In genomic region chr2:28752608-28752984, GRCh38 we compare ENCODE assay signal across 8 cellular contexts. TPM values are rescaled to one million over a fixed set of nuclear protein-coding genes. Genes with fewer than 3 reads are reported as not detected.
A peak's percentile ranks its signal among the peaks of the same experiment; 100 is the strongest.
DNase-seq lines count a peak whose midpoint lies in the region; ATAC-seq and TF ChIP-seq lines count a peak whose summit lies in the region.

No MANE protein-coding gene starts in this region.

- H3F3A ChIP-seq in MM.1S (ENCODE audit: insufficient read depth, low read length): peaks cover 15% of the 10 kb centered on the region

- H3K27me3 ChIP-seq in Caco-2 (replicated peaks; ENCODE audit: control insufficient read depth, insufficient read depth, low read length): no peaks in the 10 kb centered on the region
- no peaks in the 10 kb centered on the region for H3K27me3 ChIP-seq in MM.1S (replicated peaks; ENCODE audit: insufficient read depth, low read length)
- no peaks in the 10 kb centered on the region for H3K27me3 ChIP-seq in dorsolateral prefrontal cortex

- ATAC-seq in natural killer cell (no peak), GM19351 (IDR thresholded peaks at IDR 0.05; ENCODE audit: unreplicated experiment) (no peak), GM19035 (IDR thresholded peaks at IDR 0.05; ENCODE audit: unreplicated experiment) (no peak)

- BruUV-seq in Caco-2 (replicated peaks; lab: Mats Ljungman, UMichigan): no TSS peak

- no peak overlapping the region for H2AFZ ChIP-seq in MM.1S (ENCODE audit: low read length)

- no peaks in the 10 kb centered on the region for H3K9me2 ChIP-seq in MM.1S (replicated peaks; ENCODE audit: insufficient read depth, low read length)

- H3K27ac ChIP-seq in MM.1S (ENCODE audit: low read length) (peak overlapping the region; percentile 96), dorsolateral prefrontal cortex (peak overlapping the region; percentile 89 to 100 (median 99))

- H3K36me3 ChIP-seq in Caco-2 (ENCODE audit: control insufficient read depth, insufficient read depth, low read length) (no peaks in the 10 kb centered on the region; the same call in 1 of the 2 replicates), MM.1S (replicated peaks; ENCODE audit: insufficient read depth, low read length) (no peaks in the 10 kb centered on the region)

- H3K36me3 Mint-ChIP-seq in Caco-2 (ENCODE audit: insufficient read depth, unreplicated experiment) (peaks cover 37% of the 10 kb centered on the region), natural killer cell (no peaks in the 10 kb centered on the region)

- CTCF ChIA-PET in Caco-2 (lab: Charles Lee): interaction anchor here (1.0 to 2.3 kb wide), 6 partner anchors 68 to 184 kb away, joined by 3 to 40 read pairs (median 6); no protein-coding TSS in a partner anchor

- H3K4me3 ChIP-seq in Caco-2 (ENCODE audit: low read depth, low read length): peak overlapping the region; percentile 89
- peak overlapping the region; percentile 93 for H3K4me3 ChIP-seq in MM.1S (ENCODE audit: low read length)
- peak overlapping the region; percentile 59 to 99 (median 95) for H3K4me3 ChIP-seq in dorsolateral prefrontal cortex

- H3K9ac ChIP-seq in MM.1S (ENCODE audit: low read length): peak overlapping the region; percentile 97

- H3K4me1 Mint-ChIP-seq in Caco-2 (ENCODE audit: low read depth, unreplicated experiment) (peaks cover 31% of the 10 kb centered on the region), natural killer cell (peaks cover 56 to 57% of the 10 kb centered on the region in 2 donors)

- H3K79me2 ChIP-seq in MM.1S (ENCODE audit: low read length): peaks cover 59% of the 10 kb centered on the region

- no peak for TF ChIP-seq CTCF in Caco-2 (IDR thresholded peaks at IDR 0.05; ENCODE audit: insufficient read depth in 1 of 2, low read depth in 1 of 2, low read length in 1 of 2, severe bottlenecking in 1 of 2, unreplicated experiment in 1 of 2)
- no peak for TF ChIP-seq CTCF in MM.1S (IDR thresholded peaks at IDR 0.05; ENCODE audit: low read length)
- TF ChIP-seq CTCF in dorsolateral prefrontal cortex (IDR thresholded peaks at IDR 0.05 in 54 of 56, conservative IDR thresholded peaks at IDR 0.05 in 2 of 56; ENCODE audit: low read depth in 1 of 56, partially characterized antibody in 56 of 56): no peak
- no peak for TF ChIP-seq CTCF in natural killer cell (IDR thresholded peaks at IDR 0.05)

- H3K27me3 Mint-ChIP-seq in Caco-2 (ENCODE audit: insufficient read depth, unreplicated experiment) (no peaks in the 10 kb centered on the region), natural killer cell (ENCODE audit: low read depth in 2 of 2) (no peaks in the 10 kb centered on the region)

- H3K9me3 Mint-ChIP-seq in Caco-2 (ENCODE audit: unreplicated experiment): no peaks in the 10 kb centered on the region
- no peaks in the 10 kb centered on the region for H3K9me3 Mint-ChIP-seq in natural killer cell

- H3K4me3 Mint-ChIP-seq in Caco-2 (ENCODE audit: unreplicated experiment) (peak overlapping the region; percentile 97), natural killer cell (peak overlapping the region; percentile 97)

- POLR2A ChIA-PET in Caco-2 (lab: Charles Lee): interaction anchor here (0.6 to 1.7 kb wide), 10 partner anchors 11 to 186 kb away, joined by 3 to 19 read pairs (median 6); partner anchors contain the start of gene WDR43

- intact Hi-C loops in Caco-2 (cut with micrococcal nuclease; ENCODE audit: unreplicated experiment) (loop anchor here (10.0 kb wide), 1 partner anchor 358 kb away; the partner anchor contains the start of gene FOSL2), dorsolateral prefrontal cortex (cut with DNase I) (loop anchor here (5.0 to 10.0 kb wide), 5 partner anchors 120 to 358 kb away; partner anchors contain the start of genes FOSL2 (in 1 of the 2) and TRMT61B (in 1 of the 2)), natural killer cell (cut with micrococcal nuclease) (loop anchor here (5.0 to 10.0 kb wide), 7 partner anchors 115 to 365 kb away; partner anchors contain the start of genes CLIP4 and WDR43)

- DNase-seq in Caco-2: no peak
- peak; percentile 9 for DNase-seq in MM.1S
- no peak for DNase-seq in dorsolateral prefrontal cortex
- DNase-seq in natural killer cell: no peak
- no peak for DNase-seq in stimulated activated CD4-positive, alpha-beta T cell treated with anti-CD3 and anti-CD28 coated beads, Interleukin-12 subunit alpha, Interleukin-12 subunit beta, amount 100 ng/mL, for 4 hours
- DNase-seq in HK-2 (ENCODE audit: unreplicated experiment): no peak

- H3K4me1 ChIP-seq in Caco-2 (peaks cover 19% of the 10 kb centered on the region), MM.1S (ENCODE audit: low read length) (peaks cover 24% of the 10 kb centered on the region)

- H3K4me2 ChIP-seq in MM.1S (ENCODE audit: low read depth, low read length): peak overlapping the region; percentile 69

- H4K20me1 ChIP-seq in MM.1S (ENCODE audit: insufficient read depth, low read length): peaks cover 33% of the 10 kb centered on the region

- H3K27ac Mint-ChIP-seq in Caco-2 (ENCODE audit: unreplicated experiment): peak overlapping the region; percentile 99
- peak overlapping the region; percentile 95 to 96 for H3K27ac Mint-ChIP-seq in natural killer cell

- H3K9me3 ChIP-seq in Caco-2 (no peaks in the 10 kb centered on the region), MM.1S (replicated peaks; ENCODE audit: insufficient read depth, low read length) (no peaks in the 10 kb centered on the region)

RNA-seq across cellular contexts. Expression of gene PPP1CB, which starts 1.0 kb away (rescaled TPM):
- total RNA-seq in Caco-2 (2022) (185 and 190 TPM in 2 replicates), dorsolateral prefrontal cortex (100 to 1,000 TPM; 152 to 296 (median 223) TPM), natural killer cell (100 to 1,000 TPM; 157 to 200 (median 181) TPM)

RNA-seq across cellular contexts. Expression of gene SPDYA, which starts 58.0 kb away (rescaled TPM):
- total RNA-seq in Caco-2 (2022) (1.5 and 2.0 TPM in 2 replicates), dorsolateral prefrontal cortex (1 to 10 TPM in 103 of 120 experiments, under 1 TPM in 16, not detected in 1; 0.60 to 3.7 (median 1.7) TPM), natural killer cell (1 to 10 TPM; 5.6 to 8.1 (median 8.0) TPM)
